Comparison of ENCODE assay signal across 1 cellular context in genomic region chr17:4679652-4680051, GRCh38.
A peak's percentile ranks its signal among the peaks of the same experiment; 100 is the strongest.
TF ChIP-seq lines count a peak whose summit lies in the region.

No MANE protein-coding gene starts in this region.

TF ChIP-seq in IMR-90, 13 proteins besides CTCF, POLR2A, EP300 and RAD21:
- peak; percentile 36 for TF ChIP-seq FOS (IDR thresholded peaks at IDR 0.05; ENCODE audit: low read depth, low read length)
- peak; percentile 81 for TF ChIP-seq NFE2L2 (IDR thresholded peaks at IDR 0.05; ENCODE audit: low read depth, low read length)
- TF ChIP-seq ELK1 (IDR thresholded peaks at IDR 0.05; ENCODE audit: borderline replicate concordance, low read depth, low read length), result no peak
- TF ChIP-seq RFX5 (IDR thresholded peaks at IDR 0.05; ENCODE audit: low read depth, low read length), result no peak
- TF ChIP-seq RCOR1 (IDR thresholded peaks at IDR 0.05; ENCODE audit: insufficient replicate concordance, low read length), result no peak
